28 cellular contexts compared by ENCODE assay signal in genomic region chr12:95515197-95515596, GRCh38. TPM values are rescaled to one million over a fixed set of nuclear protein-coding genes. Genes with fewer than 3 reads are reported as not detected.
DNase-seq lines count a peak whose midpoint lies in the region; ATAC-seq, FAIRE-seq and TF ChIP-seq lines count a peak whose summit lies in the region.
"Had no signal": no experiment of that assay in that cellular context is flagged by ENCODE, and none has a peak within 500 bp of the region (broad histone marks: within the 10 kb centered on the region; RNA-seq: fewer than 3 reads in every experiment).

No MANE protein-coding gene starts in this region.

- no peak for ATAC-seq in activated naive CD8-positive, alpha-beta T cell treated with anti-CD3 and anti-CD28 coated beads, Interleukin-2, amount 50 U/mL, for 24 hours
- ATAC-seq in K562 (peak; percentile 15; the same call in 1 of the 3 replicates), GM18520 (IDR thresholded peaks at IDR 0.05; ENCODE audit: unreplicated experiment) (no peak)
- ATAC-seq: HepG2, PC-3 had no signal

- H3K27ac Mint-ChIP-seq in activated naive CD8-positive, alpha-beta T cell: peak overlapping the region; percentile 41
- H3K27ac Mint-ChIP-seq in activated naive CD8-positive, alpha-beta T cell treated with anti-CD3 and anti-CD28 coated beads, Interleukin-2, amount 50 U/mL, for 24 hours: no peak overlapping the region
- no peak overlapping the region for H3K27ac Mint-ChIP-seq in neural progenitor cell
- H3K27ac Mint-ChIP-seq in activated CD4-positive, alpha-beta T cell treated with anti-CD3 and anti-CD28 coated beads, Interleukin-2, amount 10 ng/mL, durations not matched to agents 7 days and 5 days: no peak overlapping the region

- 92% methylated on average over 3 of the region's 3 CpGs for WGBS in K562 (ENCODE audit: insufficient coverage, low coverage, missing lambda C conversion rate)

- H3K27me3 Mint-ChIP-seq in activated naive CD8-positive, alpha-beta T cell: no peaks in the 10 kb centered on the region
- no peaks in the 10 kb centered on the region for H3K27me3 Mint-ChIP-seq in activated naive CD8-positive, alpha-beta T cell treated with anti-CD3 and anti-CD28 coated beads, Interleukin-2, amount 50 U/mL, for 24 hours
- H3K27me3 Mint-ChIP-seq in neural progenitor cell (ENCODE audit: insufficient read depth, low read depth): no peaks in the 10 kb centered on the region
- no peaks in the 10 kb centered on the region for H3K27me3 Mint-ChIP-seq in activated CD4-positive, alpha-beta T cell treated with anti-CD3 and anti-CD28 coated beads, Interleukin-2, amount 10 ng/mL, durations not matched to agents 7 days and 5 days

- TF ChIP-seq RAD21 in K562 (CRISPR knock-in tag; conservative IDR thresholded peaks at IDR 0.05 in 1 of 2, IDR thresholded peaks at IDR 0.05 in 1 of 2): no peak

- TF ChIP-seq EP300 in K562 (IDR thresholded peaks at IDR 0.05; ENCODE audit: low read length): no peak

- H3F3A ChIP-seq in neural progenitor cell (ENCODE audit: low read depth): peaks cover 37% of the 10 kb centered on the region

- H3K4me3 ChIP-seq in K562 (no peak overlapping the region), neural progenitor cell (no peak overlapping the region)

- H3K4me2 ChIP-seq in K562 (ENCODE audit: insufficient read depth, low read length) (no peak overlapping the region), neural progenitor cell (no peak overlapping the region)
- H3K4me2 ChIP-seq: SK-N-SH had no signal

- H3K9me1 ChIP-seq in K562 (ENCODE audit: control insufficient read depth, insufficient read depth, low read length): no peaks in the 10 kb centered on the region

- H3K27me3 ChIP-seq in K562 (ENCODE audit: control insufficient read depth in 2 of 2, insufficient read depth in 2 of 2, low read length in 2 of 2) (no peaks in the 10 kb centered on the region), neural progenitor cell (no peaks in the 10 kb centered on the region)
- H3K27me3 ChIP-seq: BE2C had no signal

- no peak for DNase-seq in activated naive CD8-positive, alpha-beta T cell treated with anti-CD3 and anti-CD28 coated beads, Interleukin-2, amount 50 U/mL, for 24 hours
- DNase-seq in K562 (ENCODE audit: extremely low read depth in 1 of 4, low spot score in 3 of 4): no peak
- no peak for DNase-seq in neural progenitor cell (ENCODE audit: low spot score)
- DNase-seq in NCI-H2107 (lab: John Stamatoyannopoulos, UW): no peak
- no peak for DNase-seq in activated CD4-positive, alpha-beta T cell treated with anti-CD3 and anti-CD28 coated beads, Interleukin-2, amount 10 ng/mL, durations not matched to agents 7 days and 5 days
- DNase-seq: 8988T; ACHN; BE2C; DMS53; MV-4-11; NCI-H1105; NCI-H1436 treated with DMSO at 0.1 percent for 48 hours; NCI-H1930; NCI-H446 treated with DMSO at 0.1 percent for 48 hours; NCI-H526; NCI-H82; NK-92 treated with Interleukin-12 subunit alpha and Interleukin-12 subunit beta, amount 100 ng/mL, for 24 hours; PC-3; SK-N-SH had no signal

- H3K9me3 Mint-ChIP-seq in activated naive CD8-positive, alpha-beta T cell (ENCODE audit: low read depth): no peaks in the 10 kb centered on the region
- H3K9me3 Mint-ChIP-seq in activated naive CD8-positive, alpha-beta T cell treated with anti-CD3 and anti-CD28 coated beads, Interleukin-2, amount 50 U/mL, for 24 hours: no peaks in the 10 kb centered on the region
- no peaks in the 10 kb centered on the region for H3K9me3 Mint-ChIP-seq in neural progenitor cell
- H3K9me3 Mint-ChIP-seq in activated CD4-positive, alpha-beta T cell treated with anti-CD3 and anti-CD28 coated beads, Interleukin-2, amount 10 ng/mL, durations not matched to agents 7 days and 5 days: no peaks in the 10 kb centered on the region
- H3K9me3 Mint-ChIP-seq: CD14-positive monocyte had no signal

- CTCF ChIA-PET in K562 (lab: Yijun Ruan, JAX; ENCODE audit: low intra/inter-chr PET ratio): no interaction called here
- CTCF ChIA-PET in activated CD4-positive, alpha-beta T cell treated with anti-CD3 and anti-CD28 coated beads, Interleukin-2, amount 10 ng/mL, durations not matched to agents 7 days and 5 days (lab: Charles Lee): interaction anchor here (0.6 to 1.3 kb wide), 4 partner anchors 9 to 169 kb away, joined by 3 to 5 read pairs (median 3); no protein-coding TSS in a partner anchor

- H3K4me3 Mint-ChIP-seq in activated naive CD8-positive, alpha-beta T cell: no peak overlapping the region
- no peak overlapping the region for H3K4me3 Mint-ChIP-seq in activated naive CD8-positive, alpha-beta T cell treated with anti-CD3 and anti-CD28 coated beads, Interleukin-2, amount 50 U/mL, for 24 hours
- no peak overlapping the region for H3K4me3 Mint-ChIP-seq in neural progenitor cell
- H3K4me3 Mint-ChIP-seq in activated CD4-positive, alpha-beta T cell treated with anti-CD3 and anti-CD28 coated beads, Interleukin-2, amount 10 ng/mL, durations not matched to agents 7 days and 5 days: no peak overlapping the region
- H3K4me3 Mint-ChIP-seq: CD14-positive monocyte had no signal

- no peak overlapping the region for H2AFZ ChIP-seq in K562 (ENCODE audit: low read depth, low read length)
- H2AFZ ChIP-seq in neural progenitor cell (replicated peaks): no peak overlapping the region

- H3K36me3 ChIP-seq in K562 (ENCODE audit: control insufficient read depth, insufficient read depth, low read length) (peaks cover 52% of the 10 kb centered on the region), neural progenitor cell (peaks cover 7% of the 10 kb centered on the region)

- TF ChIP-seq POLR2A in K562 (conservative IDR thresholded peaks at IDR 0.05): no peak; the same call in 1 of the 2 replicates

- H4K20me1 ChIP-seq in K562 (replicated peaks; ENCODE audit: control insufficient read depth, insufficient read depth, low read length): no peaks in the 10 kb centered on the region
- H4K20me1 ChIP-seq in neural progenitor cell (ENCODE audit: low read depth): no peaks in the 10 kb centered on the region

- POLR2A ChIA-PET in K562 (lab: Yijun Ruan, JAX): interaction anchor here (0.8 to 1.1 kb wide), 3 partner anchors 9 to 232 kb away, joined by 3 read pairs; no protein-coding TSS in a partner anchor
- POLR2A ChIA-PET in activated CD4-positive, alpha-beta T cell treated with anti-CD3 and anti-CD28 coated beads, Interleukin-2, amount 10 ng/mL, durations not matched to agents 7 days and 5 days (lab: Charles Lee): no interaction called here

- no TSS peak for BruUV-seq in K562 (replicated peaks; lab: Mats Ljungman, UMichigan)

- TF ChIP-seq CTCF in K562 (IDR thresholded peaks at IDR 0.05 in 2 of 3, conservative IDR thresholded peaks at IDR 0.05 in 1 of 3; ENCODE audit: insufficient read depth in 2 of 3, low read depth in 1 of 3, low read length in 3 of 3): no peak
- no peak for TF ChIP-seq CTCF in neural progenitor cell (IDR thresholded peaks at IDR 0.05)

- no peaks in the 10 kb centered on the region for H3K79me2 ChIP-seq in K562 (ENCODE audit: control insufficient read depth, insufficient read depth, low read length)
- H3K79me2 ChIP-seq in neural progenitor cell (ENCODE audit: low read depth): no peaks in the 10 kb centered on the region

- in situ Hi-C loops in K562 (cut with MboI): no loop called here

- H3K4me1 Mint-ChIP-seq in activated naive CD8-positive, alpha-beta T cell (ENCODE audit: low read depth): peaks cover 6% of the 10 kb centered on the region
- H3K4me1 Mint-ChIP-seq in activated naive CD8-positive, alpha-beta T cell treated with anti-CD3 and anti-CD28 coated beads, Interleukin-2, amount 50 U/mL, for 24 hours: no peaks in the 10 kb centered on the region
- no peaks in the 10 kb centered on the region for H3K4me1 Mint-ChIP-seq in neural progenitor cell
- no peaks in the 10 kb centered on the region for H3K4me1 Mint-ChIP-seq in activated CD4-positive, alpha-beta T cell treated with anti-CD3 and anti-CD28 coated beads, Interleukin-2, amount 10 ng/mL, durations not matched to agents 7 days and 5 days

- no peak for FAIRE-seq in K562 (lab: Jason Lieb, UNC)
- FAIRE-seq: D721Med, HepG2 had no signal

- H3K9ac ChIP-seq in K562 (ENCODE audit: insufficient read depth in 1 of 2, low read depth in 2 of 2, low read length in 2 of 2) (no peak overlapping the region), neural progenitor cell (no peak overlapping the region)
- H3K9ac ChIP-seq: SK-N-SH had no signal

- H3K4me1 ChIP-seq in K562 (replicated peaks in 1 of 2; ENCODE audit: control insufficient read depth in 2 of 2, insufficient read depth in 2 of 2, low read length in 2 of 2) (peaks cover 7 to 13% of the 10 kb centered on the region in 2 experiments; a peak in 4 of 5 replicates), neural progenitor cell (no peaks in the 10 kb centered on the region)
- H3K4me1 ChIP-seq: BE2C had no signal

- no peak overlapping the region for H3K27ac ChIP-seq in K562 (ENCODE audit: extremely low read depth, low read depth, low read length)
- H3K27ac ChIP-seq in neural progenitor cell: peak overlapping the region; percentile 34
- H3K27ac ChIP-seq: HL-60 had no signal

- H3K36me3 Mint-ChIP-seq in activated naive CD8-positive, alpha-beta T cell: peaks cover 11% of the 10 kb centered on the region
- peaks cover 49% of the 10 kb centered on the region for H3K36me3 Mint-ChIP-seq in activated naive CD8-positive, alpha-beta T cell treated with anti-CD3 and anti-CD28 coated beads, Interleukin-2, amount 50 U/mL, for 24 hours (ENCODE audit: low read depth)
- peaks cover 27% of the 10 kb centered on the region for H3K36me3 Mint-ChIP-seq in neural progenitor cell
- peaks cover 39% of the 10 kb centered on the region for H3K36me3 Mint-ChIP-seq in activated CD4-positive, alpha-beta T cell treated with anti-CD3 and anti-CD28 coated beads, Interleukin-2, amount 10 ng/mL, durations not matched to agents 7 days and 5 days (ENCODE audit: low read depth)

- intact Hi-C loops in K562 (cut with micrococcal nuclease): no loop called here

- H3K9me3 ChIP-seq in K562 (replicated peaks; ENCODE audit: control insufficient read depth, insufficient read depth, low read depth, low read length): no peaks in the 10 kb centered on the region
- H3K9me3 ChIP-seq in neural progenitor cell (ENCODE audit: low read depth): no peaks in the 10 kb centered on the region
- H3K9me3 ChIP-seq: BE2C, SK-N-SH had no signal

RNA-seq across cellular contexts. Expression of gene USP44, which starts 36.1 kb away (rescaled TPM):
- total RNA-seq in K562 (2011; cell fraction: chromatin; rRNA removed; ENCODE audit: low replicate concordance): 4.8 and 8.7 TPM in 2 replicates
- total RNA-seq in K562 (2011; cell fraction: nucleolus; rRNA removed): 1.4 and 1.7 TPM in 2 replicates
- total RNA-seq in K562 (2011; cell fraction: nucleoplasm; rRNA removed): 4.2 and 8.9 TPM in 2 replicates
- 2.8 and 5.7 TPM in 2 replicates for total RNA-seq in K562 (2014; rRNA removed)
- 3.4 and 4.0 TPM in 2 replicates for total RNA-seq in K562 (2014; rRNA removed; fragmentation: Illumina TruSeq; extraction: Trizol)
- 2.1 and 3.3 TPM in 2 replicates for total RNA-seq in K562 (2015; rRNA removed; fragmentation: Illumina TruSeq; extraction: Trizol)
- 2.1 and 3.0 TPM in 2 replicates for total RNA-seq in K562 (2021)
- 3.1 and 4.2 TPM in 2 replicates for polyA plus RNA-seq in K562 (2011; rRNA removed)
- 0.91 and 1.9 TPM in 2 replicates for polyA plus RNA-seq in K562 (2011; cell fraction: cytosol; rRNA removed)
- 3.0 and 3.1 TPM in 2 replicates for polyA plus RNA-seq in K562 (2011; cell fraction: nucleus; rRNA removed)
- polyA plus RNA-seq in K562 (2012): 1.7 and 2.8 TPM in 2 replicates
- polyA plus RNA-seq in K562 (2014; fragmentation: Illumina TruSeq; extraction: Trizol): 2.8 and 2.9 TPM in 2 replicates
- polyA plus RNA-seq in K562 (2014; fragmentation: Nextera tagmentation; extraction: Ambion mirVana): 1 to 10 TPM; 2.1 to 2.4 TPM
- polyA plus RNA-seq in K562 (2014; rRNA removed): 2.3 and 2.9 TPM in 2 replicates
- polyA minus RNA-seq in K562 (2011; rRNA and poly(A)+ RNA removed): 14.8 and 19.0 TPM in 2 replicates
- 1.4 and 1.7 TPM in 2 replicates for polyA minus RNA-seq in K562 (2011; cell fraction: cytosol; rRNA and poly(A)+ RNA removed)
- polyA minus RNA-seq in K562 (2011; cell fraction: nucleus; rRNA and poly(A)+ RNA removed): 2.2 and 2.6 TPM in 2 replicates
- total RNA-seq in neural progenitor cell (ENCODE audit: low replicate concordance): 67.1 and 79.4 TPM in 2 replicates
- 1 to 10 TPM; 2.9 to 3.7 TPM for total RNA-seq in activated CD4-positive, alpha-beta T cell treated with anti-CD3 and anti-CD28 coated beads, Interleukin-2, amount 10 ng/mL, durations not matched to agents 7 days and 5 days
- total RNA-seq: H4, LHCN-M2, MCF 10A, PC-3 had no signal

RNA-seq across cellular contexts. Expression of gene METAP2, which starts 41.2 kb away (rescaled TPM):
- 21.0 and 95.6 TPM in 2 replicates for total RNA-seq in K562 (2011; cell fraction: chromatin; rRNA removed; ENCODE audit: low replicate concordance)
- total RNA-seq in K562 (2011; cell fraction: nucleolus; rRNA removed): 17.0 and 24.2 TPM in 2 replicates
- 29.3 and 37.4 TPM in 2 replicates for total RNA-seq in K562 (2011; cell fraction: nucleoplasm; rRNA removed)
- total RNA-seq in K562 (2014; rRNA removed) (117 and 161 TPM in 2 replicates), K562 (2014; rRNA removed; fragmentation: Illumina TruSeq; extraction: Trizol) (180 and 219 TPM in 2 replicates), K562 (2015; rRNA removed; fragmentation: Illumina TruSeq; extraction: Trizol) (187 and 205 TPM in 2 replicates), K562 (2021) (107 and 112 TPM in 2 replicates), neural progenitor cell (ENCODE audit: low replicate concordance) (111 and 231 TPM in 2 replicates)
- polyA plus RNA-seq in K562 (2011; rRNA removed) (149 and 197 TPM in 2 replicates), K562 (2014; fragmentation: Illumina TruSeq; extraction: Trizol) (195 and 197 TPM in 2 replicates), K562 (2014; fragmentation: Nextera tagmentation; extraction: Ambion mirVana) (100 to 1,000 TPM in 1 of 2 experiments, 10 to 100 TPM in 1; 75.5 to 104 TPM), K562 (2014; rRNA removed) (130 and 164 TPM in 2 replicates)
- polyA plus RNA-seq in K562 (2011; cell fraction: cytosol; rRNA removed): 26.0 and 50.2 TPM in 2 replicates
- 22.9 and 34.9 TPM in 2 replicates for polyA plus RNA-seq in K562 (2011; cell fraction: nucleus; rRNA removed)
- 112 and 123 TPM in 2 replicates for polyA plus RNA-seq in K562 (2012)
- 157 and 180 TPM in 2 replicates for polyA minus RNA-seq in K562 (2011; rRNA and poly(A)+ RNA removed)
- 36.6 and 38.9 TPM in 2 replicates for polyA minus RNA-seq in K562 (2011; cell fraction: cytosol; rRNA and poly(A)+ RNA removed)
- 27.7 and 41.0 TPM in 2 replicates for polyA minus RNA-seq in K562 (2011; cell fraction: nucleus; rRNA and poly(A)+ RNA removed)
- total RNA-seq in activated CD4-positive, alpha-beta T cell treated with anti-CD3 and anti-CD28 coated beads, Interleukin-2, amount 10 ng/mL, durations not matched to agents 7 days and 5 days: 10 to 100 TPM; 68.0 to 72.5 TPM
